ENCODE assay signal across 13 cellular contexts in the genomic region with DNA sequence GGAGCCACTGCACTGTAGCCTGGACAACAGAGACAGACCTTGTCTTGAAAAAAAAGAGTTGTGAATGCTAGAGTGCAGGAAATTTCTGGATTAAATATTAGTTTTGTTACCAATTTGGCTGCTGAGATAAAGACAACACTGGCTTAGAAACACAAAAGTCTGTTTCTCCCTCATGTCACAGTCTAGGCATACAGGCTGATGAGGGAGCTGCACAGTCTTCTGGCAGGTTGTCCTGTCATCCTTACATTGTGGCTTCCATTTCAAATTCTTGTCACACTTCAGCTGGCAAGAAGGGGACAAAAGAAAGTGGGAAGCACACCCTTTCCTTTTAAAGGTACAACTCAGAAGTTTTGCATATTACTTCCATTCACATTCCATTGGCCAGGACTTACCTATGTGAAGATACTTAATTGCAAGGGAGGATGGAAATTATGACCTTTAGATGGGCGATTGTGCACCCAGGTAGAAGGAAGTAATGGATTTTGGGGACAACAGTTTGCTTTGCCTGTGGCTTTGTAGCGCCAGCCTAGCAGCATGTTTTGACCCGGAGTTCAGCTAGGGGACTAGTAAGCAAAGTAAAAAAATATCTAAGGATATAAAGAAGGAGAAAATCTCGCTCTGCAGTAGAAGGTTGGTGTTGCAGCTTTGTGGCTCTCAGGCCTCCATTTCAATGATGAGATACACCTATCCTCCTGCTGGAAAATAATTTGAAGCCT. TPM values are rescaled to one million over a fixed set of nuclear protein-coding genes. Genes with fewer than 3 reads are reported as not detected.
DNase-seq lines count a peak whose midpoint lies in the region; ATAC-seq, FAIRE-seq and TF ChIP-seq lines count a peak whose summit lies in the region.
"Had no signal": no experiment of that assay in that cellular context is flagged by ENCODE, and none has a peak within 500 bp of the region (broad histone marks: within the 10 kb centered on the region; RNA-seq: fewer than 3 reads in every experiment).

No MANE protein-coding gene starts in this region.

- FAIRE-seq in HTR-8/SVneo (lab: Jason Lieb, UNC): no peak
- FAIRE-seq: H54 had no signal

- TF ChIP-seq CTCF in H9 (conservative IDR thresholded peaks at IDR 0.05) (no peak), WTC11 (IDR thresholded peaks at IDR 0.05) (no peak)

- H3K36me3 Mint-ChIP-seq in H9 (ENCODE audit: insufficient read depth in 1 of 3, low read depth in 3 of 3) (no peaks in the 10 kb centered on the region; a peak in 1 of 7 replicates), WTC11 (0 out of 2 replicates have a peak, but pooled peaks cover 2% of the 10 kb centered on the region)
- H3K36me3 Mint-ChIP-seq: CD8-positive, alpha-beta T cell had no signal

- H3K4me1 Mint-ChIP-seq in H9: peaks cover 63 to 69% of the 10 kb centered on the region in 2 experiments
- peaks cover 92% of the 10 kb centered on the region for H3K4me1 Mint-ChIP-seq in WTC11
- H3K4me1 Mint-ChIP-seq: B cell had no signal

- H3K9me3 Mint-ChIP-seq in H9 (no peaks in the 10 kb centered on the region), WTC11 (no peaks in the 10 kb centered on the region)
- H3K9me3 Mint-ChIP-seq: CD8-positive, alpha-beta T cell had no signal

- no peak overlapping the region for H2AK5ac ChIP-seq in H9 (ENCODE audit: insufficient read length, low read length)

- no peak for ATAC-seq in WTC11
- ATAC-seq in GM21447 (IDR thresholded peaks at IDR 0.05; ENCODE audit: unreplicated experiment): no peak
- ATAC-seq: CD8-positive, alpha-beta T cell had no signal

- CTCF ChIA-PET in WTC11 (lab: Charles Lee): interaction anchor here (0.8 kb wide), 1 partner anchor 383 kb away, joined by 3 read pairs; no protein-coding TSS in a partner anchor

- H3K4me3 ChIP-seq in muscle layer of colon (ENCODE audit: low read depth in 1 of 2, low read length in 2 of 2): no peak overlapping the region
- H3K4me3 ChIP-seq: BLaER1 treated with 17β-estradiol and CSF1 and Interleukin-3, amounts not matched to agents 10 nM and 100 nM had no signal

- H2BK15ac ChIP-seq in H9 (ENCODE audit: low read depth, low read length): no peak overlapping the region

- no peak overlapping the region for H3K4ac ChIP-seq in H9 (ENCODE audit: low read depth, low read length)

- H3K14ac ChIP-seq in H9 (ENCODE audit: insufficient read depth, low read length): no peak overlapping the region

- H3K9me3 ChIP-seq in H9 (ENCODE audit: control insufficient read depth, low read depth, low read length): no peaks in the 10 kb centered on the region
- no peaks in the 10 kb centered on the region for H3K9me3 ChIP-seq in muscle layer of colon (ENCODE audit: low read length)
- H3K9me3 ChIP-seq: BLaER1 treated with 17β-estradiol and CSF1 and Interleukin-3, amounts not matched to agents 10 nM and 100 nM had no signal

- H3K27me3 ChIP-seq in H9 (ENCODE audit: insufficient read depth, low read length) (no peaks in the 10 kb centered on the region), muscle layer of colon (ENCODE audit: control insufficient read depth in 1 of 2, insufficient read depth in 2 of 2, low read length in 2 of 2) (no peaks in the 10 kb centered on the region)
- H3K27me3 ChIP-seq: BLaER1 treated with 17β-estradiol and CSF1 and Interleukin-3, amounts not matched to agents 10 nM and 100 nM had no signal

- no peak overlapping the region for H4K91ac ChIP-seq in H9 (ENCODE audit: insufficient read length, low read depth, low read length)

- peaks cover 22% of the 10 kb centered on the region; the same call in 1 of the 2 replicates for H3K79me2 ChIP-seq in H9 (ENCODE audit: insufficient read depth, low read length)

- no peak overlapping the region for H3K23ac ChIP-seq in H9 (ENCODE audit: insufficient read length, low read depth, low read length)

- H3K4me2 ChIP-seq in H9 (ENCODE audit: insufficient read depth, insufficient read length, low read length): no peak overlapping the region
- H3K4me2 ChIP-seq: BLaER1 treated with 17β-estradiol and CSF1 and Interleukin-3, amounts not matched to agents 10 nM and 100 nM had no signal

- H3K18ac ChIP-seq in H9 (ENCODE audit: insufficient read length, low read depth, low read length): no peak overlapping the region

- H2BK20ac ChIP-seq in H9 (ENCODE audit: low read depth, low read length, poor library complexity, severe bottlenecking): no peak overlapping the region

- POLR2A ChIA-PET in WTC11 (lab: Charles Lee): no interaction called here

- H3T11ph ChIP-seq in H9 (ENCODE audit: low read length): no peak overlapping the region

- H4K20me1 ChIP-seq in H9 (ENCODE audit: control insufficient read depth, insufficient read depth, insufficient read length): no peaks in the 10 kb centered on the region

- no peak overlapping the region for H2AFZ ChIP-seq in H9 (ENCODE audit: low read length)

- H3K27me3 Mint-ChIP-seq in H9 (ENCODE audit: low read depth) (no peaks in the 10 kb centered on the region), WTC11 (ENCODE audit: low read depth) (no peaks in the 10 kb centered on the region)

- H2BK120ac ChIP-seq in H9 (ENCODE audit: low read depth, low read length, poor library complexity, severe bottlenecking): no peak overlapping the region

- H3K9ac ChIP-seq in H9 (ENCODE audit: extremely low read depth, insufficient read length, low read length): no peak overlapping the region
- H3K9ac ChIP-seq in muscle layer of colon (ENCODE audit: low read length): no peak overlapping the region
- H3K9ac ChIP-seq: BLaER1 treated with 17β-estradiol and CSF1 and Interleukin-3, amounts not matched to agents 10 nM and 100 nM had no signal

- H3K79me1 ChIP-seq in H9 (ENCODE audit: insufficient read depth, low read depth, low read length, poor library complexity, severe bottlenecking): peaks cover 7% of the 10 kb centered on the region

- H3K27ac Mint-ChIP-seq in H9 (peak overlapping the region; percentile 12 to 37 (median 24); a peak in 3 of 7 replicates), WTC11 (peak overlapping the region; percentile 37; the same call in 1 of the 2 replicates)
- H3K27ac Mint-ChIP-seq: B cell; CD8-positive, alpha-beta T cell had no signal

- no peak overlapping the region for H4K8ac ChIP-seq in H9 (replicated peaks; ENCODE audit: insufficient read length, low read depth, low read length)

- no peak for DNase-seq in H9
- no peak for DNase-seq in WTC11 (ENCODE audit: low spot score)
- no peak for DNase-seq in HTR-8/SVneo (ENCODE audit: insufficient read length, low spot score)
- DNase-seq in NCI-H748 (lab: John Stamatoyannopoulos, UW; ENCODE audit: unreplicated experiment): no peak
- DNase-seq: Calu3; CD8-positive, alpha-beta T cell; DMS79 treated with DMSO at 0.1 percent for 48 hours; GF-D8 had no signal

- H3K27ac ChIP-seq in H9 (ENCODE audit: insufficient read length, low read depth, low read length) (no peak overlapping the region), muscle layer of colon (ENCODE audit: low read depth, low read length) (peak overlapping the region; percentile 4)
- H3K27ac ChIP-seq: BLaER1 treated with 17β-estradiol and CSF1 and Interleukin-3, amounts not matched to agents 10 nM and 100 nM had no signal

- H3K4me1 ChIP-seq in H9 (ENCODE audit: insufficient read depth, low read length) (peaks cover 29% of the 10 kb centered on the region), muscle layer of colon (ENCODE audit: insufficient read depth, low read length) (peaks cover 48% of the 10 kb centered on the region)

- no peaks in the 10 kb centered on the region for H3K23me2 ChIP-seq in H9 (ENCODE audit: insufficient read length, low read depth, low read length, poor library complexity, severe bottlenecking)

- no peaks in the 10 kb centered on the region for H3K36me3 ChIP-seq in muscle layer of colon (ENCODE audit: insufficient read depth, low read length)

- no CpG with 5 or more reads among the region's 4 CpGs for WGBS in H9 (ENCODE audit: extremely low coverage, insufficient read length, low lambda C conversion rate)

- H3K4me3 Mint-ChIP-seq in H9 (no peak overlapping the region), WTC11 (no peak overlapping the region)
- H3K4me3 Mint-ChIP-seq: B cell; CD8-positive, alpha-beta T cell had no signal

- H2BK5ac ChIP-seq in H9 (ENCODE audit: insufficient read length, low read length): no peak overlapping the region

- H4K5ac ChIP-seq in H9 (ENCODE audit: insufficient read length, low read depth, low read length): no peak overlapping the region

- H2BK12ac ChIP-seq in H9 (ENCODE audit: insufficient read length, low read depth, low read length): no peak overlapping the region

- no peak overlapping the region for H3K56ac ChIP-seq in H9 (ENCODE audit: insufficient read length, low read depth, low read length)

TF ChIP-seq in WTC11, 78 proteins besides CTCF, POLR2A, EP300 and RAD21 (continues in another document):
- TF ChIP-seq, protein P1, sequence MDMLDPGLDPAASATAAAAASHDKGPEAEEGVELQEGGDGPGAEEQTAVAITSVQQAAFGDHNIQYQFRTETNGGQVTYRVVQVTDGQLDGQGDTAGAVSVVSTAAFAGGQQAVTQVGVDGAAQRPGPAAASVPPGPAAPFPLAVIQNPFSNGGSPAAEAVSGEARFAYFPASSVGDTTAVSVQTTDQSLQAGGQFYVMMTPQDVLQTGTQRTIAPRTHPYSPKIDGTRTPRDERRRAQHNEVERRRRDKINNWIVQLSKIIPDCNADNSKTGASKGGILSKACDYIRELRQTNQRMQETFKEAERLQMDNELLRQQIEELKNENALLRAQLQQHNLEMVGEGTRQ (CRISPR knock-in tag; IDR thresholded peaks at IDR 0.05): no peak
- TF ChIP-seq RORB (CRISPR knock-in tag; IDR thresholded peaks at IDR 0.05) (no peak), ETV6 (CRISPR knock-in tag; IDR thresholded peaks at IDR 0.05) (no peak), CBFB (CRISPR knock-in tag; IDR thresholded peaks at IDR 0.05; ENCODE audit: low read depth) (no peak)

RNA-seq across cellular contexts. Expression of a gene that starts 55.9 kb away (rescaled TPM):
- 45.9 and 47.3 TPM in 2 replicates for total RNA-seq in H9 (2021)
- total RNA-seq in WTC11 (2021): 103 to 112 TPM (median 111 TPM) in 3 replicates
